In genomic region chr2:9235388-9236344, GRCh38 we compare ENCODE assay signal across 12 cellular contexts. TPM values are rescaled to one million over a fixed set of nuclear protein-coding genes. Genes with fewer than 3 reads are reported as not detected.
DNase-seq lines count a peak whose midpoint lies in the region; ATAC-seq, FAIRE-seq and TF ChIP-seq lines count a peak whose summit lies in the region.
"Had no signal": no experiment of that assay in that cellular context is flagged by ENCODE, and none has a peak within 500 bp of the region (broad histone marks: within the 10 kb centered on the region; RNA-seq: fewer than 3 reads in every experiment).

No MANE protein-coding gene starts in this region.

- TF ChIP-seq CTCF in HFFc6 (IDR thresholded peaks at IDR 0.05) (no peak), body of pancreas (IDR thresholded peaks at IDR 0.05) (no peak), kidney (IDR thresholded peaks at IDR 0.05; ENCODE audit: borderline replicate concordance, extremely low read depth, insufficient read depth) (no peak), smooth muscle cell (IDR thresholded peaks at IDR 0.05; ENCODE audit: borderline replicate concordance, insufficient read depth, poor library complexity, severe bottlenecking) (no peak)

- DNase-seq in HFFc6 (peak; percentile 81), body of pancreas (no peak), kidney (peak; percentile 78), smooth muscle cell (lab: John Stamatoyannopoulos, UW; ENCODE audit: unreplicated experiment) (no peak), NCI-H510A treated with DMSO at 0.1 percent for 48 hours (lab: John Stamatoyannopoulos, UW) (no peak)
- DNase-seq in stimulated activated CD4-positive, alpha-beta T cell treated with anti-CD3 and anti-CD28 coated beads, Interleukin-2, amount 100 ng/mL, for 48 hours = no peak
- DNase-seq: naive B cell; NCI-H146; stimulated activated CD8-positive, alpha-beta memory T cell treated with anti-CD3 and anti-CD28 coated beads, Interleukin-4, amount 100 ng/mL, for 48 hours had no signal

- no peak for FAIRE-seq in kidney (lab: Jason Lieb, UNC)

- H3F3A ChIP-seq in smooth muscle cell (ENCODE audit: low read depth) = peaks cover 31% of the 10 kb centered on the region

- H3K27ac ChIP-seq in body of pancreas (peak overlapping the region in 3 of 4 donors; percentile 7 to 75 (median 62)), kidney (ENCODE audit: low read depth in 2 of 2, low read length in 2 of 2) (peak overlapping the region; percentile 87 to 96), smooth muscle cell (ENCODE audit: low read depth) (peak overlapping the region; percentile 97)

- H3K27me3 ChIP-seq in body of pancreas (no peaks in the 10 kb centered on the region), smooth muscle cell (ENCODE audit: low read depth) (no peaks in the 10 kb centered on the region)

- intact Hi-C loops in body of pancreas (cut with DNase I) = no loop called here
- intact Hi-C loops in kidney (cut with DNase I) = no loop called here

- no peaks in the 10 kb centered on the region for H3K9me3 Mint-ChIP-seq in HFFc6
- H3K9me3 Mint-ChIP-seq: central memory CD8-positive, alpha-beta T cell; naive B cell had no signal

- no peak overlapping the region for H2AFZ ChIP-seq in smooth muscle cell (ENCODE audit: low read depth)

- peak overlapping the region; percentile 79 for H3K4me2 ChIP-seq in smooth muscle cell

- peaks cover 6% of the 10 kb centered on the region for H4K20me1 ChIP-seq in smooth muscle cell (ENCODE audit: low read depth)

- no peak for TF ChIP-seq POLR2A in body of pancreas (IDR thresholded peaks at IDR 0.05)

- H3K4me3 Mint-ChIP-seq in HFFc6 = peak overlapping the region; percentile 88
- H3K4me3 Mint-ChIP-seq: central memory CD8-positive, alpha-beta T cell had no signal

- no peak overlapping the region for H3K4me3 ChIP-seq in body of pancreas
- peak overlapping the region in 1 of 2 donors; percentile 13 for H3K4me3 ChIP-seq in kidney (ENCODE audit: low read length in 2 of 2)
- no peak overlapping the region for H3K4me3 ChIP-seq in smooth muscle cell

- H3K9me3 ChIP-seq in body of pancreas (no peaks in the 10 kb centered on the region), kidney (ENCODE audit: control insufficient read depth in 1 of 2, low read length in 2 of 2) (no peaks in the 10 kb centered on the region), smooth muscle cell (replicated peaks; ENCODE audit: low read depth) (no peaks in the 10 kb centered on the region)

- ATAC-seq in body of pancreas = no peak
- ATAC-seq in HG03159 (IDR thresholded peaks at IDR 0.05; ENCODE audit: unreplicated experiment) = no peak
- no peak for ATAC-seq in HG03460 (IDR thresholded peaks at IDR 0.05; ENCODE audit: unreplicated experiment)

- H3K27ac Mint-ChIP-seq in HFFc6 = peak overlapping the region; percentile 99

- H3K9ac ChIP-seq in kidney (ENCODE audit: low read length in 2 of 2) (no peak overlapping the region), smooth muscle cell (ENCODE audit: low read depth) (peak overlapping the region; percentile 56)

- H3K4me1 ChIP-seq in body of pancreas = peaks cover 32% of the 10 kb centered on the region
- H3K4me1 ChIP-seq in kidney (ENCODE audit: control insufficient read depth in 1 of 2, insufficient read depth in 1 of 2, low read depth in 1 of 2, low read length in 2 of 2) = peaks cover 64 to 67% of the 10 kb centered on the region in 2 donors
- peaks cover 46% of the 10 kb centered on the region for H3K4me1 ChIP-seq in smooth muscle cell (ENCODE audit: low read depth)

- peaks cover 13% of the 10 kb centered on the region; the same call in 1 of the 2 replicates for H3K36me3 Mint-ChIP-seq in HFFc6 (ENCODE audit: low read depth)
- H3K36me3 Mint-ChIP-seq: naive B cell had no signal

- no peaks in the 10 kb centered on the region for H3K36me3 ChIP-seq in body of pancreas (replicated peaks in 1 of 2; ENCODE audit: insufficient read depth in 1 of 2, low read depth in 2 of 2)
- no peaks in the 10 kb centered on the region for H3K36me3 ChIP-seq in kidney (ENCODE audit: control insufficient read depth in 1 of 2, insufficient read depth in 2 of 2, low read length in 2 of 2)
- H3K36me3 ChIP-seq in smooth muscle cell (ENCODE audit: low read depth) = no peaks in the 10 kb centered on the region

- peaks cover 93% of the 10 kb centered on the region for H3K4me1 Mint-ChIP-seq in HFFc6 (ENCODE audit: low read depth)
- H3K4me1 Mint-ChIP-seq: central memory CD8-positive, alpha-beta T cell; naive B cell had no signal

- peaks cover 2% of the 10 kb centered on the region for H3K27me3 Mint-ChIP-seq in HFFc6 (ENCODE audit: insufficient read depth)

- 87 to 97% methylated on average over 19 to 20 of the region's 20 CpGs for WGBS in body of pancreas, 2 donors
- 69% methylated on average over 20 of the region's 20 CpGs for WGBS in smooth muscle cell (ENCODE audit: low lambda C conversion rate)

- H3K79me2 ChIP-seq in smooth muscle cell (ENCODE audit: low read depth) = peaks cover 72% of the 10 kb centered on the region

RNA-seq across cellular contexts. Expression of gene ASAP2, which starts 29.1 kb away (rescaled TPM):
- 10 to 100 TPM; 31.2 to 37.4 (median 34.3) TPM for total RNA-seq in HFFc6 (2021; fragmentation: NEBNext Ultra II Directional; extraction: Animal tissue kit (Norgen Biotek cat#: 25700))
- total RNA-seq in body of pancreas (10 to 100 TPM; 12.5 to 23.7 TPM), kidney (54.8 TPM), smooth muscle cell (23.1 and 24.1 TPM in 2 replicates)
- polyA plus RNA-seq in kidney (ENCODE audit: insufficient read depth, low read depth, low replicate concordance) (26.2 TPM), smooth muscle cell (8.8 and 14.4 TPM in 2 replicates)

Comparison
In these comparisons a context has a peak if more than half of its experiments do, and no peak if none do; other contexts are left out.
1. DNase-seq: peak in HFFc6 (single experiment) and kidney (single experiment); none in body of pancreas (0 of 4), smooth muscle cell (single experiment), stimulated activated CD4-positive, alpha-beta T cell treated with anti-CD3 and anti-CD28 coated beads, Interleukin-2, amount 100 ng/mL, for 48 hours (0 of 2) and NCI-H510A treated with DMSO at 0.1 percent for 48 hours (single experiment).
2. Peak in every context shown above with its lines, with median percentiles within 50 percentile points of each other: H3K27ac ChIP-seq.